Comparison of ENCODE assay signal across 36 cellular contexts in genomic region chr6:62683063-62683462, GRCh38.
"Had no signal": no experiment of that assay in that cellular context is flagged by ENCODE, and none has a peak within 500 bp of the region (broad histone marks: within the 10 kb centered on the region; RNA-seq: fewer than 3 reads in every experiment).

No MANE protein-coding gene starts in this region.

- H3K27me3 ChIP-seq: MG63 had no signal

- H3K9me3 ChIP-seq: MG63 had no signal

- H3K36me3 ChIP-seq: MG63 had no signal

- H3K4me3 ChIP-seq: MG63 had no signal

- DNase-seq: Kasumi-1, MG63, MM.1S, MV-4-11, NCI-H1048, NCI-H1092, NCI-H1092 treated with DMSO at 0.1 percent for 48 hours, NCI-H1105, NCI-H1105 treated with DMSO at 0.1 percent for 48 hours, NCI-H1417, NCI-H1417 treated with DMSO at 0.1 percent for 48 hours, NCI-H1436, NCI-H1436 treated with DMSO at 0.1 percent for 48 hours, NCI-H146, NCI-H1694, NCI-H1694 treated with DMSO at 0.1 percent for 48 hours, NCI-H187, NCI-H187 treated with DMSO at 0.1 percent for 48 hours, NCI-H1930, NCI-H2029, NCI-H2029 treated with DMSO at 0.1 percent for 48 hours, NCI-H2081, NCI-H2081 treated with DMSO at 0.1 percent for 48 hours, NCI-H2107, NCI-H2171, NCI-H2171 treated with DMSO at 0.1 percent for 48 hours, NCI-H2227 treated with DMSO at 0.1 percent for 48 hours, NCI-H226, NCI-H345, NCI-H446, NCI-H446 treated with DMSO at 0.1 percent for 48 hours, NCI-H510A, NCI-H510A treated with DMSO at 0.1 percent for 48 hours, NCI-H524, NCI-H524 treated with DMSO at 0.1 percent for 48 hours, NCI-H526 had no signal
